In the genomic region with DNA sequence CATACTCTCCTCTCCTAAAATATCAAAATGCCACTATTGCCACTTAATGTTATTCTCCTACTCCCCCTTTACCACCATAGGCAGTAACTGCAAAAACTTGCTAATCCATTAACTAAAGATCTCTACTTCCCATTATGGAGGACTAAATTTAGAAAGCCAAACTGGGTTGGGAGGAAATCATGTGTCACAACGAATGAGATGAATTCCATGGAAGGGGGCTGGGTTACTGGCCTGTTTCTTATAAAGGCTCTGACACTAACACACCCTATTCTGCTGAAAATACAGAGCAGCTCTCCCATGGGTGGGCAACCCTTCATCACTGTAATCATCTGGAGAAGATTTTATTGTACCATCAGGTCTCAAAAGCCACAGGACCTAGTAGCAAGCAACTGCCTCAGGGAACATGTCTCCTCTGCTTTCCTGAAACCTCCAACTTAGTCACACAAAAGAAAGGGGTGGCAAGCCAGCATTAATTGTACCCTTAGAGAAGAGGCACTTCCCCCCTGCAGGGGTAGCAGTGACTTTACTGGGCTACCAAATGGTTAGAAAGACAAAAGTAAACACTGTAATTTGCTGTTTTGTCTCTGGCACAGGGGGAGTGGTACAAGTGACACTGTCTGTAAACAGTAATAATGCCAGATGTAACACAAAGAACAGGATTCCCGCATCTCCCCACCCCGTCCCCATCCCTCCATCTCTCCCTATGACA, we compare ENCODE assay signal across 10 cellular contexts.
DNase-seq lines count a peak whose midpoint lies in the region.
"Had no signal": no experiment of that assay in that cellular context is flagged by ENCODE, and none has a peak within 500 bp of the region (broad histone marks: within the 10 kb centered on the region; RNA-seq: fewer than 3 reads in every experiment).

No MANE protein-coding gene starts in this region.

- H3K27ac Mint-ChIP-seq in activated naive CD8-positive, alpha-beta T cell: peak overlapping the region; percentile 72
- H3K27ac Mint-ChIP-seq: mesothelial cell of epicardium had no signal

- in situ Hi-C loops in ACHN (cut with HindIII; ENCODE audit: low pct_ligation_motif_present, low pct_unique_long_range_greater_than_20kb, low sequenced_read_pairs): no loop called here

- H3K4me3 ChIP-seq in mesodermal cell (ENCODE audit: extremely low read depth, insufficient read depth, low read length, poor library complexity, severe bottlenecking): no peak overlapping the region

- no peaks in the 10 kb centered on the region for H3K9me3 ChIP-seq in mesodermal cell (ENCODE audit: control insufficient read depth, low read length)

- H3K4me3 Mint-ChIP-seq in activated naive CD8-positive, alpha-beta T cell: peak overlapping the region; percentile 44
- H3K4me3 Mint-ChIP-seq: brain, mesothelial cell of epicardium had no signal

- H3K4me1 ChIP-seq in mesodermal cell (ENCODE audit: control insufficient read depth, insufficient read depth, low read length, poor library complexity, severe bottlenecking): peaks cover 17% of the 10 kb centered on the region

- peak overlapping the region; percentile 86 for H3K27ac ChIP-seq in mesodermal cell (ENCODE audit: low read depth, low read length, severe bottlenecking)

- peaks cover 23% of the 10 kb centered on the region for H3K36me3 Mint-ChIP-seq in activated naive CD8-positive, alpha-beta T cell

- H3K9me3 Mint-ChIP-seq in activated naive CD8-positive, alpha-beta T cell (ENCODE audit: low read depth): no peaks in the 10 kb centered on the region
- H3K9me3 Mint-ChIP-seq: brain, mesothelial cell of epicardium had no signal

- peaks cover 43% of the 10 kb centered on the region for H3K36me3 ChIP-seq in mesodermal cell (ENCODE audit: control insufficient read depth, insufficient read depth, low read length)

- WGBS in mesodermal cell (ENCODE audit: insufficient coverage in 2 of 2), 2 experiments: 63% methylated on average over 2 of the region's 3 CpGs; no CpG with 5 or more reads in 1 of the 2 experiments

- no peaks in the 10 kb centered on the region for H3K27me3 Mint-ChIP-seq in activated naive CD8-positive, alpha-beta T cell
- H3K27me3 Mint-ChIP-seq: brain had no signal

- DNase-seq in ELF-1 (ENCODE audit: low read depth, low spot score) (peak; percentile 80), NCI-H1417 (lab: John Stamatoyannopoulos, UW) (peak in 2 of 3 experiments; percentile 81 to 95), amniotic stem cell (lab: John Stamatoyannopoulos, UW) (no peak), ACHN (no peak), LoVo (ENCODE audit: low spot score) (no peak), D341Med (ENCODE audit: low spot score) (no peak)

- H3K4me1 Mint-ChIP-seq in activated naive CD8-positive, alpha-beta T cell (ENCODE audit: low read depth): peaks cover 27% of the 10 kb centered on the region
- H3K4me1 Mint-ChIP-seq: mesothelial cell of epicardium had no signal

Comparison
In these comparisons a context has a peak if more than half of its experiments do, and no peak if none do; other contexts are left out.
1. DNase-seq: peak in ELF-1 (single experiment) and NCI-H1417 (2 of 3); none in amniotic stem cell (single experiment), ACHN (single experiment), LoVo (single experiment) and D341Med (single experiment).